In genomic region chr18:5600376-5601071, GRCh38 we compare ENCODE assay signal across 9 cellular contexts. TPM values are rescaled to one million over a fixed set of nuclear protein-coding genes. Genes with fewer than 3 reads are reported as not detected.
DNase-seq lines count a peak whose midpoint lies in the region; ATAC-seq, FAIRE-seq and TF ChIP-seq lines count a peak whose summit lies in the region.
"Had no signal": no experiment of that assay in that cellular context is flagged by ENCODE, and none has a peak within 500 bp of the region (broad histone marks: within the 10 kb centered on the region; RNA-seq: fewer than 3 reads in every experiment).

No MANE protein-coding gene starts in this region.

- no peaks in the 10 kb centered on the region for H3K9me3 ChIP-seq in Peyer's patch
- H3K9me3 ChIP-seq in neuronal stem cell (replicated peaks in 1 of 2; ENCODE audit: control insufficient read depth in 2 of 2, insufficient read depth in 1 of 2, low read depth in 1 of 2, low read length in 2 of 2) = no peaks in the 10 kb centered on the region
- H3K9me3 ChIP-seq in suprapubic skin = no peaks in the 10 kb centered on the region

- no peak overlapping the region for H3K4me2 ChIP-seq in neuronal stem cell (ENCODE audit: insufficient read depth, low read length, poor library complexity, severe bottlenecking)

- H4K8ac ChIP-seq in neuronal stem cell (ENCODE audit: low read depth, low read length) = no peak overlapping the region

- H3K9ac ChIP-seq in neuronal stem cell (ENCODE audit: low read depth, low read length, poor library complexity) = no peak overlapping the region

- no peak overlapping the region for H3K14ac ChIP-seq in neuronal stem cell (ENCODE audit: low read length)

- ATAC-seq in HG02870 (IDR thresholded peaks at IDR 0.05; ENCODE audit: unreplicated experiment) = no peak

- peaks cover 0 to 5% (median 0%) of the 10 kb centered on the region in 3 donors for H3K36me3 ChIP-seq in Peyer's patch
- H3K36me3 ChIP-seq in neuronal stem cell (replicated peaks in 1 of 2; ENCODE audit: control insufficient read depth in 2 of 2, insufficient read depth in 2 of 2, low read length in 2 of 2) = no peaks in the 10 kb centered on the region
- no peaks in the 10 kb centered on the region for H3K36me3 ChIP-seq in suprapubic skin

- no CpG with 5 or more reads among the region's 4 CpGs for WGBS in neuronal stem cell (ENCODE audit: extremely low coverage in 2 of 2, insufficient read length in 2 of 2, insufficient replicate concordance in 1 of 2), 2 donors
- 49% methylated on average over 4 of the region's 4 CpGs for WGBS in suprapubic skin

- TF ChIP-seq POLR2A in Peyer's patch (IDR thresholded peaks at IDR 0.05) = no peak
- no peak for TF ChIP-seq POLR2A in suprapubic skin (IDR thresholded peaks at IDR 0.05)

- H3K18ac ChIP-seq in neuronal stem cell (ENCODE audit: low read length) = no peak overlapping the region

- DNase-seq in GM20000 (ENCODE audit: low spot score) (no peak), Peyer's patch (no peak), globus pallidus (ENCODE audit: low spot score) (peak; percentile 29), HuH-7 (ENCODE audit: low spot score) (no peak), neuronal stem cell (ENCODE audit: low spot score) (no peak), suprapubic skin (ENCODE audit: low spot score in 2 of 2) (no peak)

- no peak overlapping the region for H2BK120ac ChIP-seq in neuronal stem cell (ENCODE audit: low read depth, low read length)

- H3K27ac ChIP-seq in Peyer's patch (peak overlapping the region in 1 of 4 donors; percentile 38), neuronal stem cell (replicated peaks; ENCODE audit: low read length) (no peak overlapping the region), suprapubic skin (no peak overlapping the region)
- H3K27ac ChIP-seq: skin epidermis had no signal

- H3K4me3 ChIP-seq in Peyer's patch = no peak overlapping the region
- no peak overlapping the region for H3K4me3 ChIP-seq in neuronal stem cell (ENCODE audit: low read length in 2 of 2)
- H3K4me3 ChIP-seq in suprapubic skin = no peak overlapping the region
- H3K4me3 ChIP-seq: skin epidermis had no signal

- TF ChIP-seq EP300 in suprapubic skin (IDR thresholded peaks at IDR 0.05) = no peak

- H3K79me1 ChIP-seq in neuronal stem cell (ENCODE audit: low read depth, low read length) = no peaks in the 10 kb centered on the region

- H3K23ac ChIP-seq in neuronal stem cell (ENCODE audit: low read depth, low read length, poor library complexity) = no peak overlapping the region

- H2BK5ac ChIP-seq in neuronal stem cell (ENCODE audit: low read length) = no peak overlapping the region

- peak; percentile 93 for FAIRE-seq in A204.1 (lab: Jason Lieb, UNC)

- TF ChIP-seq CTCF in GM20000 (IDR thresholded peaks at IDR 0.05; ENCODE audit: extremely low read depth, missing control alignments) (peak; percentile 7), Peyer's patch (IDR thresholded peaks at IDR 0.05) (peak in 4 of 6 experiments; percentile 24 to 60 (median 46)), suprapubic skin (IDR thresholded peaks at IDR 0.05) (no peak)

- no peak overlapping the region for H4K91ac ChIP-seq in neuronal stem cell (ENCODE audit: low read depth, low read length, poor library complexity)

- H2AFZ ChIP-seq in neuronal stem cell (ENCODE audit: low read length) = no peak overlapping the region

- H3K4ac ChIP-seq in neuronal stem cell (ENCODE audit: low read length) = no peak overlapping the region

- H3K4me1 ChIP-seq in Peyer's patch (peaks cover 0 to 4% (median 0%) of the 10 kb centered on the region in 4 donors), neuronal stem cell (ENCODE audit: control insufficient read depth in 2 of 2, insufficient read depth in 1 of 2, low read depth in 1 of 2, low read length in 2 of 2) (no peaks in the 10 kb centered on the region), suprapubic skin (no peaks in the 10 kb centered on the region)

- no peak overlapping the region for H2BK15ac ChIP-seq in neuronal stem cell (ENCODE audit: low read length)

- H3K27me3 ChIP-seq in Peyer's patch (no peaks in the 10 kb centered on the region), neuronal stem cell (ENCODE audit: control insufficient read depth in 3 of 3, insufficient read depth in 3 of 3, low read depth in 1 of 3, low read length in 3 of 3) (no peaks in the 10 kb centered on the region), suprapubic skin (no peaks in the 10 kb centered on the region)

- H2BK12ac ChIP-seq in neuronal stem cell (ENCODE audit: low read length) = no peak overlapping the region

- no peak overlapping the region for H2AK5ac ChIP-seq in neuronal stem cell (ENCODE audit: low read depth, low read length)

RNA-seq across cellular contexts. Expression of gene EPB41L3, which starts 56.7 kb away (rescaled TPM):
- total RNA-seq in Peyer's patch = 100 to 1,000 TPM; 234 to 251 (median 248) TPM
- 3.2 TPM for polyA plus RNA-seq in neuronal stem cell (2013, experiment 1 of 2)
- polyA plus RNA-seq in neuronal stem cell (2013, experiment 2 of 2) = 3.1 TPM
- 10 to 100 TPM in 3 of 4 donors, 1 to 10 TPM in 1; 9.6 to 37.0 (median 13.5) TPM for total RNA-seq in suprapubic skin

Comparison
In these comparisons a context has a peak if more than half of its experiments do, and no peak if none do; other contexts are left out.
1. CTCF ChIP-seq: peak in GM20000 (single experiment) and Peyer's patch (4 of 6); none in suprapubic skin (0 of 2).
2. RNA of gene EPB41L3, which starts 56.7 kb away (total RNA-seq): 234 to 251 TPM in Peyer's patch; 9.6 to 37.0 TPM in suprapubic skin; every median in the first group is over 4 times any median in the second.